8 cellular contexts compared by ENCODE assay signal in the genomic region with DNA sequence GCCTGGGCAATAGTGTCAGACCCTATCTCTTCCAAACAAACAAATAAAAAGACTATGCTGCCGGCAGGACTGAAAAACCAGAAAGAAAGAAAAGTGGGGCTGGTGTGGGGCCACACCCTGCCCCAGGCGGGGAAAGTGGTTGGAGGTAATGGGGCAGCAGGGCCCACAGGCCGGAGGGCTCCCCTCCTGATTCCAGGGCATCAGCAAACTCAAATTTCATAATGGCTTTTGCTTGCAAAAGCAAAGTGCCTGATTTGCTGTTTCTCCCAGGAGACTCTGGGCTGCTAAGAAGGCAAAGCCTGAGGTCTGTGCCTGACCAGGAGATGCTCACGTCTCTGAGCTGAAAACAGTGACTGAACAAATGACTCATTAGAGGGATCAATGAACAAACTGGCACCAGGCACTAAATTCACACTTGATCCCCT.
DNase-seq lines count a peak whose midpoint lies in the region; ATAC-seq lines count a peak whose summit lies in the region.
"Had no signal": no experiment of that assay in that cellular context is flagged by ENCODE, and none has a peak within 500 bp of the region (broad histone marks: within the 10 kb centered on the region; RNA-seq: fewer than 3 reads in every experiment).

No MANE protein-coding gene starts in this region.

- H3K27ac Mint-ChIP-seq in CD4-positive, alpha-beta memory T cell: peak overlapping the region; percentile 25 to 82 (median 77)
- H3K27ac Mint-ChIP-seq: naive B cell had no signal

- no peak for DNase-seq in CD4-positive, alpha-beta memory T cell
- peak; percentile 84 for DNase-seq in LHCN-M2 (ENCODE audit: low read depth)
- DNase-seq in ecto neural progenitor cell (ENCODE audit: low spot score): peak; percentile 32
- DNase-seq in posterior vena cava (ENCODE audit: low spot score): peak; percentile 72
- no peak for DNase-seq in NOMO-1 treated with dmso at 0.1 percent for 144 hours (lab: John Stamatoyannopoulos, UW; ENCODE audit: unreplicated experiment)
- DNase-seq: naive B cell had no signal

- H3K36me3 Mint-ChIP-seq in CD4-positive, alpha-beta memory T cell: no peaks in the 10 kb centered on the region

- peaks cover 17 to 38% (median 22%) of the 10 kb centered on the region in 4 donors for H3K4me1 Mint-ChIP-seq in CD4-positive, alpha-beta memory T cell

- intact Hi-C loops in CD4-positive, alpha-beta memory T cell (cut with micrococcal nuclease): no loop called here
- intact Hi-C loops in posterior vena cava (cut with DNase I): no loop called here

- POLR2A ChIA-PET in CD4-positive, alpha-beta memory T cell (lab: Charles Lee; ENCODE audit: partially characterized antibody): interaction anchor here (1.9 kb wide), 1 partner anchor 10 kb away, joined by 6 read pairs; no protein-coding TSS in a partner anchor

- H3K4me1 ChIP-seq in CD4-positive, alpha-beta memory T cell (ENCODE audit: insufficient read depth, low read length): peaks cover 23% of the 10 kb centered on the region

- H3K27me3 Mint-ChIP-seq in CD4-positive, alpha-beta memory T cell: no peaks in the 10 kb centered on the region

- no peaks in the 10 kb centered on the region for H3K9me3 ChIP-seq in CD4-positive, alpha-beta memory T cell (ENCODE audit: control insufficient read depth in 1 of 2, low read length in 2 of 2)

- H3K36me3 ChIP-seq in CD4-positive, alpha-beta memory T cell (ENCODE audit: insufficient read depth, low read length): no peaks in the 10 kb centered on the region

- H3K4me3 Mint-ChIP-seq in CD4-positive, alpha-beta memory T cell: no peak overlapping the region
- H3K4me3 Mint-ChIP-seq: naive B cell had no signal

- no peaks in the 10 kb centered on the region for H3K27me3 ChIP-seq in CD4-positive, alpha-beta memory T cell (ENCODE audit: insufficient read depth, low read length)

- H3K27ac ChIP-seq in CD4-positive, alpha-beta memory T cell (ENCODE audit: low read depth, low read length): no peak overlapping the region

- ATAC-seq in HG03045 (IDR thresholded peaks at IDR 0.05; ENCODE audit: unreplicated experiment) (no peak), GM18520 (IDR thresholded peaks at IDR 0.05; ENCODE audit: unreplicated experiment) (no peak)

- CTCF ChIA-PET in CD4-positive, alpha-beta memory T cell (lab: Charles Lee; ENCODE audit: partially characterized antibody): interaction anchor here (0.8 kb wide), 1 partner anchor 11 kb away, joined by 3 read pairs; no protein-coding TSS in a partner anchor

- H3K4me3 ChIP-seq in CD4-positive, alpha-beta memory T cell (ENCODE audit: low read length in 2 of 2): no peak overlapping the region

- H3K9me3 Mint-ChIP-seq in CD4-positive, alpha-beta memory T cell: peaks cover 0 to 1% (median 0%) of the 10 kb centered on the region in 8 donors

Comparison
In these comparisons a context has a peak if more than half of its experiments do, and no peak if none do; other contexts are left out.
1. DNase-seq: peak in LHCN-M2 (single experiment), ecto neural progenitor cell (single experiment) and posterior vena cava (single experiment); none in CD4-positive, alpha-beta memory T cell (0 of 5) and NOMO-1 treated with dmso at 0.1 percent for 144 hours (single experiment).